9 cellular contexts compared by ENCODE assay signal in genomic region chr5:113489299-113489698, GRCh38. TPM values are rescaled to one million over a fixed set of nuclear protein-coding genes. Genes with fewer than 3 reads are reported as not detected.
A peak's percentile ranks its signal among the peaks of the same experiment; 100 is the strongest.
DNase-seq lines count a peak whose midpoint lies in the region; TF ChIP-seq lines count a peak whose summit lies in the region.
"Had no signal": no experiment of that assay in that cellular context is flagged by ENCODE, and none has a peak within 500 bp of the region (broad histone marks: within the 10 kb centered on the region; RNA-seq: fewer than 3 reads in every experiment).

No MANE protein-coding gene starts in this region.

- H3K27ac ChIP-seq in HEK293 (ENCODE audit: extremely low read depth, low read depth, low read length) (peak overlapping the region; percentile 68; the same call in 1 of the 2 replicates), neural progenitor cell (no peak overlapping the region)

- H4K20me1 ChIP-seq in neural progenitor cell (ENCODE audit: low read depth) = no peaks in the 10 kb centered on the region

- H3K4me2 ChIP-seq in neural progenitor cell = no peak overlapping the region

- POLR2A ChIA-PET in HEK293 (lab: Yijun Ruan, JAX) = interaction anchor here (1.2 kb wide), 2 partner anchors 25 to 33 kb away, joined by 3 to 4 read pairs; partner anchors contain the start of gene YTHDC2

- H3K27ac Mint-ChIP-seq in neural progenitor cell = no peak overlapping the region

- peaks cover 3% of the 10 kb centered on the region for H3K36me3 Mint-ChIP-seq in neural progenitor cell

- H3K9me3 Mint-ChIP-seq in neural progenitor cell = peaks cover 22% of the 10 kb centered on the region

- peak overlapping the region; percentile 91 for H3K4me3 Mint-ChIP-seq in neural progenitor cell

- TF ChIP-seq CTCF in HEK293 (tag by site-specific recombination; IDR thresholded peaks at IDR 0.05) = no peak
- no peak for TF ChIP-seq CTCF in neural progenitor cell (IDR thresholded peaks at IDR 0.05)

- DNase-seq in ELF-1 (ENCODE audit: low read depth, low spot score) (peak; percentile 11), OCI-M1 (lab: John Stamatoyannopoulos, UW) (peak; percentile 48), neural progenitor cell (ENCODE audit: low spot score) (no peak), NCI-H2171 treated with DMSO at 0.1 percent for 48 hours (lab: John Stamatoyannopoulos, UW) (no peak), iPS-NIHi11 (ENCODE audit: low spot score) (no peak)
- peak; percentile 32 for DNase-seq in central memory CD4-positive, alpha-beta T cell
- no peak for DNase-seq in activated CD4-positive, CD25-positive, alpha-beta regulatory T cell (lab: John Stamatoyannopoulos, UW)

- H3K4me1 Mint-ChIP-seq in neural progenitor cell = no peaks in the 10 kb centered on the region

- H3K36me3 ChIP-seq in HEK293 (ENCODE audit: control insufficient read depth in 2 of 2, insufficient read depth in 1 of 2, low read length in 2 of 2) (no peaks in the 10 kb centered on the region), neural progenitor cell (no peaks in the 10 kb centered on the region)

- peaks cover 6% of the 10 kb centered on the region for H3F3A ChIP-seq in neural progenitor cell (ENCODE audit: low read depth)

- H3K9me3 ChIP-seq in HEK293 (ENCODE audit: control insufficient read depth, insufficient read depth, low read depth, low read length) (no peaks in the 10 kb centered on the region), neural progenitor cell (ENCODE audit: low read depth) (peaks cover 11% of the 10 kb centered on the region)

- H3K79me2 ChIP-seq in neural progenitor cell (ENCODE audit: low read depth) = no peaks in the 10 kb centered on the region

- H3K4me1 ChIP-seq in HEK293 (ENCODE audit: control insufficient read depth, insufficient read depth, low read length) = peaks cover 15% of the 10 kb centered on the region
- H3K4me1 ChIP-seq in neural progenitor cell = peaks cover 5% of the 10 kb centered on the region

- no peak overlapping the region for H2AFZ ChIP-seq in neural progenitor cell (replicated peaks)

- H3K4me3 ChIP-seq in HEK293 (ENCODE audit: low read depth, low read length) = no peak overlapping the region
- H3K4me3 ChIP-seq in neural progenitor cell = no peak overlapping the region

- H3K9ac ChIP-seq in neural progenitor cell = no peak overlapping the region

- H3K27me3 ChIP-seq in neural progenitor cell = peaks cover 39% of the 10 kb centered on the region

- CTCF ChIA-PET in HEK293 (lab: Yijun Ruan, JAX) = interaction anchor here (0.7 to 1.2 kb wide), 2 partner anchors 154 to 493 kb away, joined by 3 read pairs; no protein-coding TSS in a partner anchor

- H3K27me3 Mint-ChIP-seq in neural progenitor cell (ENCODE audit: insufficient read depth, low read depth) = peaks cover 10% of the 10 kb centered on the region

TF ChIP-seq in HEK293, 187 proteins besides CTCF, POLR2A, EP300 and RAD21 (continues in another document):
- TF ChIP-seq ZNF394 (tag by site-specific recombination; IDR thresholded peaks at IDR 0.05; ENCODE audit: borderline replicate concordance) (peak; percentile 46), REST (tag by site-specific recombination; IDR thresholded peaks at IDR 0.05) (no peak), ZNF354C (tag by site-specific recombination; IDR thresholded peaks at IDR 0.05; ENCODE audit: borderline replicate concordance, low read depth) (no peak), ZNF513 (tag by site-specific recombination; IDR thresholded peaks at IDR 0.05) (no peak), ZNF837 (tag by site-specific recombination; IDR thresholded peaks at IDR 0.05) (no peak), ZNF366 (tag by site-specific recombination; conservative IDR thresholded peaks at IDR 0.05) (peak; percentile 20; the same call in 1 of the 2 replicates), ZNF138 (tag by site-specific recombination; IDR thresholded peaks at IDR 0.05; ENCODE audit: borderline replicate concordance) (no peak), ZNF660 (tag by site-specific recombination; IDR thresholded peaks at IDR 0.05) (peak; percentile 96), ZNF629 (tag by site-specific recombination; IDR thresholded peaks at IDR 0.05) (peak; percentile 39; the same call in 1 of the 2 replicates), PRDM10 (tag by site-specific recombination; IDR thresholded peaks at IDR 0.05) (peak; percentile 83), ZEB2 (tag by site-specific recombination; IDR thresholded peaks at IDR 0.05) (no peak), ZNF24 (tag by site-specific recombination; IDR thresholded peaks at IDR 0.05) (peak; percentile 68; the same call in 1 of the 2 replicates), ZNF16 (tag by site-specific recombination; IDR thresholded peaks at IDR 0.05; ENCODE audit: low read depth) (no peak), ZNF610 (tag by site-specific recombination; IDR thresholded peaks at IDR 0.05; ENCODE audit: borderline replicate concordance) (no peak), ZNF626 (tag by site-specific recombination; IDR thresholded peaks at IDR 0.05) (0 out of 2 replicates have a peak, but pooled peaks have one; percentile 29)

RNA-seq across cellular contexts. Expression of gene MCC, which starts 1.0 kb away (rescaled TPM):
- 2.5 and 3.4 TPM in 2 replicates for total RNA-seq in neural progenitor cell (ENCODE audit: low replicate concordance)

RNA-seq across cellular contexts. Expression of gene YTHDC2, which starts 24.2 kb away (rescaled TPM):
- 15.1 and 18.5 TPM in 2 replicates for total RNA-seq in neural progenitor cell (ENCODE audit: low replicate concordance)

RNA-seq across cellular contexts. Expression of gene TSSK1B, which starts 54.5 kb away (rescaled TPM):
- not detected in 2 replicates for total RNA-seq in neural progenitor cell (ENCODE audit: low replicate concordance)
- total RNA-seq: skeletal muscle tissue had no signal

Comparison
In these comparisons a context has a peak if more than half of its experiments do, and no peak if none do; other contexts are left out.
1. DNase-seq: peak in ELF-1 (single experiment), OCI-M1 (single experiment) and central memory CD4-positive, alpha-beta T cell (single experiment); none in neural progenitor cell (single experiment), NCI-H2171 treated with DMSO at 0.1 percent for 48 hours (single experiment), iPS-NIHi11 (single experiment) and activated CD4-positive, CD25-positive, alpha-beta regulatory T cell (0 of 4).